ENCODE assay signal across 8 cellular contexts in the genomic region with DNA sequence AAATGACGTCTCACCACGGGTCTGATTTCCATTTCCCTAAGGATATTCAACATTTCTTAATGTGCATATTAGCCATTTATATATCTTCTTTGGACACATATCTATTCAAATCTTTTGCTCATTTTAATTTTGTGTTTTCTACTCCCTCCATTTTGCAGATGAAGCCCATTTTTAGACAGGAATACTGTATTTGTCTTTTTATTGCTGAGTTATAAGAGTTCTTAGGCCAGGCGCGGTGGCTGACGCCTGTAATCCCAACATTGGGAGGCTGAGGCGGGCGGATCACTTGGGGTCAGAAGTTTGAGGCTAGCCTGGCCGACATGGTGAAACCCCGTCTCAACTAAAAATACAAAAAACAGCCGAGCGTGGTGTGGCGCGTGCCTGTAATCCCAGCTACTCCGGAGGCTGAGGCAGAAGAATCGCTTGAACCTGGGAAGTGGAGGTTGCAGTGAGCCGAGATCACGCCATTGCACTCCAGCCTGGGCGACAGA. TPM values are rescaled to one million over a fixed set of nuclear protein-coding genes. Genes with fewer than 3 reads are reported as not detected.
A peak's percentile ranks its signal among the peaks of the same experiment; 100 is the strongest.
DNase-seq lines count a peak whose midpoint lies in the region; ATAC-seq, FAIRE-seq and TF ChIP-seq lines count a peak whose summit lies in the region.
"Not testable (repeated sequence)": the region's sequence is repeated elsewhere in the genome, so short reads cannot be mapped to it uniquely, and the experiment has no call there.

No MANE protein-coding gene starts in this region.

- TF ChIP-seq EP300 in tibial nerve (IDR thresholded peaks at IDR 0.05): not testable (repeated sequence)

- H3K27me3 Mint-ChIP-seq in activated T-cell treated with anti-CD3 and anti-CD28 coated beads, Interleukin-2, amount 50 U/mL, for 72 hours (ENCODE audit: low read depth); osteocyte (ENCODE audit: unreplicated experiment): not testable (repeated sequence)

- not testable (repeated sequence) for H3K36me3 Mint-ChIP-seq in activated T-cell treated with anti-CD3 and anti-CD28 coated beads, Interleukin-2, amount 50 U/mL, for 72 hours (ENCODE audit: insufficient read depth in 2 of 2); osteocyte (ENCODE audit: unreplicated experiment)

- not testable (repeated sequence) for H3K27me3 ChIP-seq in effector memory CD4-positive, alpha-beta T cell (replicated peaks; ENCODE audit: control insufficient read depth, insufficient read depth, low read length, poor library complexity, severe bottlenecking); keratinocyte (ENCODE audit: control insufficient read depth, extremely low read depth, insufficient read depth, low read length); tibial nerve

- peak overlapping the region; percentile 94 for H3K4me3 ChIP-seq in OCI-LY7 (ENCODE audit: low read depth, low read length, poor library complexity, severe bottlenecking)
- peak overlapping the region; percentile 98 for H3K4me3 ChIP-seq in effector memory CD4-positive, alpha-beta T cell (ENCODE audit: insufficient read depth, low read depth, low read length, poor library complexity, severe bottlenecking)
- peak overlapping the region; percentile 79 to 98 (median 80) for H3K4me3 ChIP-seq in keratinocyte (ENCODE audit: control insufficient read depth in 2 of 3, extremely low read depth in 1 of 3, insufficient read depth in 2 of 3, low read depth in 1 of 3, low read length in 3 of 3)
- H3K4me3 ChIP-seq in tibial nerve: peak overlapping the region; percentile 63 to 99 (median 86)

- peaks cover 41% of the 10 kb centered on the region for H3K4me1 Mint-ChIP-seq in activated T-cell treated with anti-CD3 and anti-CD28 coated beads, Interleukin-2, amount 50 U/mL, for 72 hours (ENCODE audit: low read depth)
- peaks cover 42% of the 10 kb centered on the region for H3K4me1 Mint-ChIP-seq in osteocyte (ENCODE audit: unreplicated experiment)

- H3K9me3 ChIP-seq in OCI-LY7 (ENCODE audit: low read length); effector memory CD4-positive, alpha-beta T cell (ENCODE audit: control insufficient read depth, low read length); keratinocyte (ENCODE audit: control insufficient read depth, low read depth, low read length); tibial nerve: not testable (repeated sequence)

- H3K27ac Mint-ChIP-seq in activated T-cell treated with anti-CD3 and anti-CD28 coated beads, Interleukin-2, amount 50 U/mL, for 72 hours: peak overlapping the region; percentile 95
- H3K27ac Mint-ChIP-seq in osteocyte (ENCODE audit: unreplicated experiment): peak overlapping the region; percentile 96

- H2AFZ ChIP-seq in OCI-LY7 (ENCODE audit: low read length): peak overlapping the region; percentile 92
- peak overlapping the region; percentile 93 for H2AFZ ChIP-seq in keratinocyte (ENCODE audit: control insufficient read depth, low read length)

- H3K27ac ChIP-seq in OCI-LY7 (ENCODE audit: low read depth, low read length, poor library complexity, severe bottlenecking) (peak overlapping the region; percentile 46), keratinocyte (ENCODE audit: control insufficient read depth, insufficient read depth, low read length) (peak overlapping the region; percentile 81), tibial nerve (peak overlapping the region; percentile 92 to 99 (median 94))
- peak overlapping the region; percentile 99 for H3K27ac ChIP-seq in effector memory CD4-positive, alpha-beta T cell (ENCODE audit: insufficient read depth, low read length, poor library complexity, severe bottlenecking)

- not testable (repeated sequence) for TF ChIP-seq POLR2A in tibial nerve (IDR thresholded peaks at IDR 0.05)

- TSS peak; percentile 87 for BruUV-seq in OCI-LY7 (replicated peaks; lab: Mats Ljungman, UMichigan)

- peak; percentile 11 for ATAC-seq in HG02884 (IDR thresholded peaks at IDR 0.05; ENCODE audit: unreplicated experiment)
- not testable (repeated sequence) for ATAC-seq in activated T-cell treated with anti-CD3 and anti-CD28 coated beads, Interleukin-2, amount 50 U/mL, for 72 hours (replicated peaks in 1 of 2)

- H3K79me2 ChIP-seq in OCI-LY7 (ENCODE audit: insufficient read depth, low read depth, low read length): peaks cover 51% of the 10 kb centered on the region
- peaks cover 44% of the 10 kb centered on the region for H3K79me2 ChIP-seq in keratinocyte (ENCODE audit: control insufficient read depth, insufficient read depth, low read length)

- not testable (repeated sequence) for FAIRE-seq in keratinocyte (lab: Jason Lieb, UNC)

- intact Hi-C loops in OCI-LY7 (cut with micrococcal nuclease; ENCODE audit: unreplicated experiment): loop anchor here (5.0 kb wide), 1 partner anchor 134 kb away; a partner anchor contains a TSS

- peak overlapping the region; percentile 72 for H3K4me2 ChIP-seq in OCI-LY7 (ENCODE audit: low read length)
- H3K4me2 ChIP-seq in keratinocyte (ENCODE audit: control insufficient read depth, extremely low read depth, insufficient read depth, low read depth, low read length): peak overlapping the region; percentile 77

- not testable (repeated sequence) for H3K36me3 ChIP-seq in OCI-LY7 (ENCODE audit: insufficient read depth, low read length); effector memory CD4-positive, alpha-beta T cell (ENCODE audit: control insufficient read depth, insufficient read depth, low read length); keratinocyte (ENCODE audit: control insufficient read depth in 2 of 2, extremely low read depth in 1 of 2, insufficient read depth in 2 of 2, low read length in 2 of 2); tibial nerve

- peaks cover 24% of the 10 kb centered on the region; the same call in 1 of the 2 replicates for H4K20me1 ChIP-seq in OCI-LY7 (ENCODE audit: insufficient read depth, low read length)
- H4K20me1 ChIP-seq in keratinocyte (ENCODE audit: control insufficient read depth, extremely low read depth, insufficient read depth, low read length): not testable (repeated sequence)

- H3K4me1 ChIP-seq in OCI-LY7 (ENCODE audit: insufficient read depth, low read length, poor library complexity, severe bottlenecking) (peaks cover 33% of the 10 kb centered on the region), keratinocyte (ENCODE audit: control insufficient read depth, extremely low read depth, insufficient read depth, low read length) (peaks cover 18% of the 10 kb centered on the region), tibial nerve (peaks cover 0 to 46% (median 23%) of the 10 kb centered on the region in 4 donors)
- peaks cover 16% of the 10 kb centered on the region for H3K4me1 ChIP-seq in effector memory CD4-positive, alpha-beta T cell (ENCODE audit: control insufficient read depth, insufficient read depth, low read length, poor library complexity, severe bottlenecking)

- TF ChIP-seq CTCF in OCI-LY7 (conservative IDR thresholded peaks at IDR 0.05; ENCODE audit: low read length); keratinocyte (optimal IDR thresholded peaks at IDR 0.05 in 1 of 3, IDR thresholded peaks at IDR 0.05 in 1 of 3, conservative IDR thresholded peaks at IDR 0.05 in 1 of 3; ENCODE audit: extremely low read depth in 1 of 3, insufficient read depth in 2 of 3, low read length in 3 of 3); osteocyte (IDR thresholded peaks at IDR 0.05); tibial nerve (IDR thresholded peaks at IDR 0.05): not testable (repeated sequence)

- DNase-seq in EL (peak; percentile 16), OCI-LY7 (ENCODE audit: low spot score) (peak; percentile 14)
- peak; percentile 13 to 21 for DNase-seq in activated T-cell treated with anti-CD3 and anti-CD28 coated beads, Interleukin-2, amount 50 U/mL, for 72 hours
- DNase-seq in effector memory CD4-positive, alpha-beta T cell; keratinocyte (ENCODE audit: low read depth, low spot score); osteocyte (ENCODE audit: extremely low spot score, unreplicated experiment); tibial nerve (ENCODE audit: low spot score in 2 of 2): not testable (repeated sequence)

- not testable (repeated sequence) for H3K9me1 ChIP-seq in keratinocyte (ENCODE audit: control insufficient read depth, extremely low read depth, insufficient read depth, low read length)

- CTCF ChIA-PET in OCI-LY7 (lab: Charles Lee; ENCODE audit: unreplicated experiment): interaction anchor here (0.5 kb wide), 1 partner anchor 50 kb away, joined by 6 read pairs; no protein-coding TSS in a partner anchor

- POLR2A ChIA-PET in OCI-LY7 (lab: Charles Lee): interaction anchor here (0.5 to 1.7 kb wide), 7 partner anchors 11 to 332 kb away, joined by 3 to 4 read pairs (median 4); no protein-coding TSS in a partner anchor

- dilution Hi-C loops in keratinocyte (cut with MboI; ENCODE audit: extremely low pct_ligation_motif_present, low sequenced_read_pairs): not testable (repeated sequence)

- H3K9me3 Mint-ChIP-seq in activated T-cell treated with anti-CD3 and anti-CD28 coated beads, Interleukin-2, amount 50 U/mL, for 72 hours; osteocyte (ENCODE audit: unreplicated experiment): not testable (repeated sequence)

- H3K9ac ChIP-seq in keratinocyte (ENCODE audit: control insufficient read depth, extremely low read depth, insufficient read depth, low read length): peak overlapping the region; percentile 99

- peak overlapping the region; percentile 93 to 95 for H3K4me3 Mint-ChIP-seq in activated T-cell treated with anti-CD3 and anti-CD28 coated beads, Interleukin-2, amount 50 U/mL, for 72 hours
- H3K4me3 Mint-ChIP-seq in osteocyte (ENCODE audit: unreplicated experiment): peak overlapping the region; percentile 91

- 10 to 12% methylated on average over 18 of the region's 18 CpGs for WGBS in tibial nerve, 2 donors

- not testable (repeated sequence) for H3K9me2 ChIP-seq in OCI-LY7 (ENCODE audit: insufficient read depth, low read length)

RNA-seq across cellular contexts. Expression of a gene that starts 0.6 kb away (rescaled TPM):
- 51.0 and 55.2 TPM in 2 replicates for total RNA-seq in OCI-LY7 (2014; rRNA removed; shearing (Covaris generic))
- total RNA-seq in OCI-LY7 (2022) (98.9 and 101 TPM in 2 replicates), osteocyte (189 and 201 TPM in 2 replicates), tibial nerve (10 to 100 TPM; 74.3 to 94.8 (median 88.5) TPM)
- total RNA-seq in activated T-cell treated with anti-CD3 and anti-CD28 coated beads, Interleukin-2, amount 50 U/mL, for 72 hours: 100 to 1,000 TPM; 170 to 180 TPM
- 121 to 216 TPM (median 150 TPM) in 3 replicates for polyA plus RNA-seq in keratinocyte
- 77.9 TPM for polyA plus RNA-seq in keratinocyte (2011; ENCODE audit: low read depth)
- 127 and 260 TPM in 2 replicates for polyA plus RNA-seq in keratinocyte (2011; cell fraction: cytosol; rRNA removed)
- 159 and 176 TPM in 2 replicates for polyA plus RNA-seq in keratinocyte (2011; cell fraction: nucleus; rRNA removed)
- polyA plus RNA-seq in keratinocyte (2012; ENCODE audit: low replicate concordance): 65.9 and 120 TPM in 2 replicates
- 63.8 to 140 TPM (median 118 TPM) in 3 replicates for polyA minus RNA-seq in keratinocyte
- 101 TPM for polyA minus RNA-seq in keratinocyte (2011; cell fraction: cytosol; rRNA and poly(A)+ RNA removed)
- polyA minus RNA-seq in keratinocyte (2011; cell fraction: nucleus; rRNA and poly(A)+ RNA removed): 49.7 and 81.6 TPM in 2 replicates

RNA-seq across cellular contexts. Expression of a gene that starts 5.9 kb away (rescaled TPM):
- total RNA-seq in OCI-LY7 (2014; rRNA removed; shearing (Covaris generic)): 17.5 and 17.6 TPM in 2 replicates
- total RNA-seq in OCI-LY7 (2022): 14.6 and 14.7 TPM in 2 replicates
- total RNA-seq in activated T-cell treated with anti-CD3 and anti-CD28 coated beads, Interleukin-2, amount 50 U/mL, for 72 hours: 10 to 100 TPM; 20.7 to 32.3 TPM
- polyA plus RNA-seq in keratinocyte: 31.2 to 34.9 TPM (median 32.9 TPM) in 3 replicates
- 27.7 TPM for polyA plus RNA-seq in keratinocyte (2011; ENCODE audit: low read depth)
- 27.1 and 43.5 TPM in 2 replicates for polyA plus RNA-seq in keratinocyte (2011; cell fraction: cytosol; rRNA removed)
- 36.1 and 37.4 TPM in 2 replicates for polyA plus RNA-seq in keratinocyte (2011; cell fraction: nucleus; rRNA removed)
- 14.1 and 17.4 TPM in 2 replicates for polyA plus RNA-seq in keratinocyte (2012; ENCODE audit: low replicate concordance)
- polyA minus RNA-seq in keratinocyte: 24.6 to 32.6 TPM (median 29.2 TPM) in 3 replicates
- polyA minus RNA-seq in keratinocyte (2011; cell fraction: cytosol; rRNA and poly(A)+ RNA removed): 16.7 TPM
- polyA minus RNA-seq in keratinocyte (2011; cell fraction: nucleus; rRNA and poly(A)+ RNA removed): 7.8 and 13.3 TPM in 2 replicates
- total RNA-seq in osteocyte: 24.0 and 24.1 TPM in 2 replicates
- total RNA-seq in tibial nerve: 10 to 100 TPM; 30.3 to 44.4 (median 35.4) TPM

RNA-seq across cellular contexts. Expression of a gene that starts 35.8 kb away (rescaled TPM):
- not detected in 2 replicates for total RNA-seq in OCI-LY7 (2014; rRNA removed; shearing (Covaris generic))
- total RNA-seq in OCI-LY7 (2022) (0.19 and 0.28 TPM in 2 replicates), osteocyte (160 and 165 TPM in 2 replicates), tibial nerve (100 to 1,000 TPM; 299 to 365 (median 323) TPM)
- total RNA-seq in activated T-cell treated with anti-CD3 and anti-CD28 coated beads, Interleukin-2, amount 50 U/mL, for 72 hours: 1 to 10 TPM; 3.6 to 3.8 TPM
- 35.0 to 46.8 TPM (median 38.4 TPM) in 3 replicates for polyA plus RNA-seq in keratinocyte
- polyA plus RNA-seq in keratinocyte (2011; ENCODE audit: low read depth): 7.3 TPM
- polyA plus RNA-seq in keratinocyte (2011; cell fraction: cytosol; rRNA removed): 22.1 and 33.7 TPM in 2 replicates
- 84.3 and 109 TPM in 2 replicates for polyA plus RNA-seq in keratinocyte (2011; cell fraction: nucleus; rRNA removed)
- 9.4 and 52.0 TPM in 2 replicates for polyA plus RNA-seq in keratinocyte (2012; ENCODE audit: low replicate concordance)
- polyA minus RNA-seq in keratinocyte: 61.9 to 100.0 TPM (median 61.9 TPM) in 3 replicates
- polyA minus RNA-seq in keratinocyte (2011; cell fraction: cytosol; rRNA and poly(A)+ RNA removed): 73.3 TPM
- 59.3 and 72.3 TPM in 2 replicates for polyA minus RNA-seq in keratinocyte (2011; cell fraction: nucleus; rRNA and poly(A)+ RNA removed)

RNA-seq across cellular contexts. Expression of a gene that starts 40.6 kb away (rescaled TPM):
- 14.0 and 16.0 TPM in 2 replicates for total RNA-seq in OCI-LY7 (2014; rRNA removed; shearing (Covaris generic))
- total RNA-seq in OCI-LY7 (2022): 10.7 and 11.7 TPM in 2 replicates
- 10 to 100 TPM; 18.1 to 18.6 TPM for total RNA-seq in activated T-cell treated with anti-CD3 and anti-CD28 coated beads, Interleukin-2, amount 50 U/mL, for 72 hours
- 12.9 to 21.1 TPM (median 17.4 TPM) in 3 replicates for polyA plus RNA-seq in keratinocyte
- 4.2 TPM for polyA plus RNA-seq in keratinocyte (2011; ENCODE audit: low read depth)
- polyA plus RNA-seq in keratinocyte (2011; cell fraction: cytosol; rRNA removed): 15.2 and 25.4 TPM in 2 replicates
- 30.0 and 40.9 TPM in 2 replicates for polyA plus RNA-seq in keratinocyte (2011; cell fraction: nucleus; rRNA removed)
- polyA plus RNA-seq in keratinocyte (2012; ENCODE audit: low replicate concordance): 5.6 and 16.2 TPM in 2 replicates
- polyA minus RNA-seq in keratinocyte: 22.4 to 65.0 TPM (median 24.4 TPM) in 3 replicates
- 27.6 TPM for polyA minus RNA-seq in keratinocyte (2011; cell fraction: cytosol; rRNA and poly(A)+ RNA removed)
- 19.2 and 26.1 TPM in 2 replicates for polyA minus RNA-seq in keratinocyte (2011; cell fraction: nucleus; rRNA and poly(A)+ RNA removed)
- 33.6 and 36.2 TPM in 2 replicates for total RNA-seq in osteocyte
- 10 to 100 TPM; 12.6 to 25.6 (median 20.7) TPM for total RNA-seq in tibial nerve

RNA-seq across cellular contexts. Expression of a gene that starts 44.4 kb away (rescaled TPM):
- total RNA-seq in OCI-LY7 (2014; rRNA removed; shearing (Covaris generic)): not detected in 2 replicates
- total RNA-seq in OCI-LY7 (2022) (0.65 and 0.82 TPM in 2 replicates), osteocyte (0.86 and 1.2 TPM in 2 replicates), tibial nerve (1 to 10 TPM; 2.7 to 9.0 (median 5.1) TPM)
- total RNA-seq in activated T-cell treated with anti-CD3 and anti-CD28 coated beads, Interleukin-2, amount 50 U/mL, for 72 hours: 1 to 10 TPM in 1 of 2 donors, under 1 TPM in 1; 0.74 to 1.4 TPM
- polyA plus RNA-seq in keratinocyte: 0.12 TPM in 1 of 3 replicates, not detected in the others
- 0.36 TPM for polyA plus RNA-seq in keratinocyte (2011; ENCODE audit: low read depth)
- not detected in 2 replicates for polyA plus RNA-seq in keratinocyte (2011; cell fraction: cytosol; rRNA removed)
- polyA plus RNA-seq in keratinocyte (2011; cell fraction: nucleus; rRNA removed): not detected in 2 replicates
- not detected in 2 replicates for polyA plus RNA-seq in keratinocyte (2012; ENCODE audit: low replicate concordance)
- polyA minus RNA-seq in keratinocyte: not detected in 3 replicates
- polyA minus RNA-seq in keratinocyte (2011; cell fraction: cytosol; rRNA and poly(A)+ RNA removed): not detected
- 1.5 TPM in 1 of 2 replicates, not detected in the other for polyA minus RNA-seq in keratinocyte (2011; cell fraction: nucleus; rRNA and poly(A)+ RNA removed)

Comparison
In these comparisons a context has a peak if more than half of its experiments do, and no peak if none do; other contexts are left out.
1. H3K27ac ChIP-seq: peak in every context shown above with its lines; median percentile 99 in effector memory CD4-positive, alpha-beta T cell; 94 in tibial nerve; 81 in keratinocyte; 46 in OCI-LY7.
2. RNA of a gene that starts 35.8 kb away (total RNA-seq): 299 to 365 TPM in tibial nerve and 160 to 165 TPM in osteocyte; 3.6 to 3.8 TPM in activated T-cell treated with anti-CD3 and anti-CD28 coated beads, Interleukin-2, amount 50 U/mL, for 72 hours and 0.19 to 0.28 TPM in OCI-LY7; every median in the first group is over 10 times any median in the second.
3. Peak in every context shown above with its lines, with median percentiles within 50 percentile points of each other: H3K4me3 ChIP-seq.